ENCODE assay signal across 20 cellular contexts in the genomic region with DNA sequence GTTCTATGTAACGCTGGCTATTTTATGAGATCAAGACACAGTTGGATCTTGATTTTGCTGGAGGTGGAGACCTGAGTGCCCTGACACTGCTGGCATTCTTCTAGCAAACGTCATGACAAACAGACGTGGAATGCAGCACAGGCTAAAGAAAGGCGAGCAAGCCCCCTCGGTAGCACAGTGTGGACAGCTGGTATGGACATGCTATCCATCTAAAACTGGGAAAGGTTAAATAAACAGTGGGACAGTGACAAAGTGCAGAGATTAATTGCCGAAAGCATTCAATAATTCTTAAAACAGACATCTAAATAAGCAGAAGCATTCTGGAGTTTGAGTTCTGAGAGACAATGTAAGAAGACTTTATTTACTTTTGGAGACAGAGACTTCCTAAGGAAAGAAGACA.
DNase-seq lines count a peak whose midpoint lies in the region; TF ChIP-seq lines count a peak whose summit lies in the region.
"Had no signal": no experiment of that assay in that cellular context is flagged by ENCODE, and none has a peak within 500 bp of the region (broad histone marks: within the 10 kb centered on the region; RNA-seq: fewer than 3 reads in every experiment).

No MANE protein-coding gene starts in this region.

- H3K4me1 ChIP-seq in osteoblast (ENCODE audit: insufficient read depth, low read length), result peaks cover 23% of the 10 kb centered on the region
- H3K4me1 ChIP-seq in CD8-positive, alpha-beta memory T cell (ENCODE audit: insufficient read depth, low read length), result no peaks in the 10 kb centered on the region
- H3K4me1 ChIP-seq: colonic mucosa, parathyroid adenoma, upper lobe of right lung had no signal

- peaks cover 0 to 2% of the 10 kb centered on the region in 2 donors for H3K27me3 Mint-ChIP-seq in CD8-positive, alpha-beta memory T cell
- H3K27me3 Mint-ChIP-seq: activated T-cell treated with anti-CD3 and anti-CD28 coated beads, Interleukin-2, amount 50 U/mL, for 24 hours; B cell had no signal

- H3K9me3 Mint-ChIP-seq in CD8-positive, alpha-beta memory T cell, result no peaks in the 10 kb centered on the region
- H3K9me3 Mint-ChIP-seq: activated T-cell treated with anti-CD3 and anti-CD28 coated beads, Interleukin-2, amount 50 U/mL, for 24 hours had no signal

- DNase-seq in AG10803 (ENCODE audit: low read depth) (peak; percentile 42), MG63 (peak; percentile 64), fibroblast of villous mesenchyme (ENCODE audit: low read depth) (peak; percentile 42), osteoblast (ENCODE audit: insufficient read length, low spot score, missing footprints) (no peak), amygdala (lab: John Stamatoyannopoulos, UW) (no peak), medulla oblongata (ENCODE audit: extremely low spot score) (no peak)
- DNase-seq in stimulated activated naive CD4-positive, alpha-beta T cell (lab: John Stamatoyannopoulos, UW), result no peak
- no peak for DNase-seq in CD8-positive, alpha-beta memory T cell
- DNase-seq: activated T-cell treated with anti-CD3 and anti-CD28 coated beads, Interleukin-2, amount 50 U/mL, for 24 hours; colonic mucosa; DMS 273 treated with DMSO at 0.1 percent for 48 hours; head of caudate nucleus; kidney; NCI-H1436 treated with DMSO at 0.1 percent for 48 hours; NCI-H446 treated with DMSO at 0.1 percent for 48 hours; stimulated activated naive CD4-positive, alpha-beta T cell treated with Interleukin-2 at 50 U/mL for 16 hours; upper lobe of right lung had no signal

- H3K4me3 ChIP-seq in AG10803 (ENCODE audit: low read length) (no peak overlapping the region), MG63 (no peak overlapping the region), fibroblast of villous mesenchyme (ENCODE audit: low read depth, low read length) (no peak overlapping the region), osteoblast (ENCODE audit: insufficient read depth, low read length) (no peak overlapping the region)
- no peak overlapping the region for H3K4me3 ChIP-seq in CD8-positive, alpha-beta memory T cell (ENCODE audit: low read length)
- H3K4me3 ChIP-seq: colonic mucosa, SK-N-MC, upper lobe of right lung had no signal

- H3K4me1 Mint-ChIP-seq in CD8-positive, alpha-beta memory T cell, result no peaks in the 10 kb centered on the region
- H3K4me1 Mint-ChIP-seq: B cell had no signal

- H3K27ac Mint-ChIP-seq in CD8-positive, alpha-beta memory T cell, result no peak overlapping the region
- H3K27ac Mint-ChIP-seq: activated T-cell treated with anti-CD3 and anti-CD28 coated beads, Interleukin-2, amount 50 U/mL, for 24 hours; B cell had no signal

- TF ChIP-seq CTCF in AG10803 (conservative IDR thresholded peaks at IDR 0.05; ENCODE audit: low read length) (no peak), fibroblast of villous mesenchyme (IDR thresholded peaks at IDR 0.05; ENCODE audit: insufficient read depth, low read depth, low read length) (no peak), osteoblast (IDR thresholded peaks at IDR 0.05; ENCODE audit: extremely low read depth, low read depth, low read length) (no peak)

- H3K36me3 Mint-ChIP-seq in CD8-positive, alpha-beta memory T cell, result no peaks in the 10 kb centered on the region

- peak overlapping the region; percentile 28 for H3K4me2 ChIP-seq in osteoblast (ENCODE audit: insufficient read depth, low read length)

- no peak overlapping the region for H3K27ac ChIP-seq in osteoblast (ENCODE audit: low read depth, low read length)
- no peak overlapping the region for H3K27ac ChIP-seq in CD8-positive, alpha-beta memory T cell (ENCODE audit: low read depth, low read length)
- H3K27ac ChIP-seq: colonic mucosa, parathyroid adenoma, SK-N-MC, upper lobe of right lung had no signal

- H3K4me3 Mint-ChIP-seq in CD8-positive, alpha-beta memory T cell, result no peak overlapping the region
- H3K4me3 Mint-ChIP-seq: activated T-cell treated with anti-CD3 and anti-CD28 coated beads, Interleukin-2, amount 50 U/mL, for 24 hours; B cell had no signal

- CTCF ChIA-PET in CD8-positive, alpha-beta memory T cell (lab: Charles Lee), result no interaction called here

- no peaks in the 10 kb centered on the region for H4K20me1 ChIP-seq in osteoblast (ENCODE audit: insufficient read depth, low read length)

- POLR2A ChIA-PET in CD8-positive, alpha-beta memory T cell (lab: Charles Lee), result no interaction called here

- H2AFZ ChIP-seq in osteoblast (ENCODE audit: low read length), result no peak overlapping the region
- H2AFZ ChIP-seq: parathyroid adenoma had no signal

- H3K27me3 ChIP-seq in MG63 (no peaks in the 10 kb centered on the region), osteoblast (ENCODE audit: insufficient read depth, low read length) (no peaks in the 10 kb centered on the region)
- no peaks in the 10 kb centered on the region for H3K27me3 ChIP-seq in CD8-positive, alpha-beta memory T cell (ENCODE audit: insufficient read depth, low read length, poor library complexity, severe bottlenecking)
- H3K27me3 ChIP-seq: colonic mucosa, upper lobe of right lung had no signal

- H3K36me3 ChIP-seq in MG63, result peaks cover 7% of the 10 kb centered on the region
- no peaks in the 10 kb centered on the region for H3K36me3 ChIP-seq in osteoblast (ENCODE audit: insufficient read depth, low read length)
- H3K36me3 ChIP-seq in CD8-positive, alpha-beta memory T cell (ENCODE audit: insufficient read depth, low read length), result no peaks in the 10 kb centered on the region
- H3K36me3 ChIP-seq: colonic mucosa, upper lobe of right lung had no signal

- H3K9me3 ChIP-seq in MG63, result no peaks in the 10 kb centered on the region; the same call in 1 of the 2 replicates
- H3K9me3 ChIP-seq in osteoblast (ENCODE audit: low read depth, low read length), result no peaks in the 10 kb centered on the region
- H3K9me3 ChIP-seq in CD8-positive, alpha-beta memory T cell (ENCODE audit: low read length), result no peaks in the 10 kb centered on the region
- H3K9me3 ChIP-seq: colonic mucosa, upper lobe of right lung had no signal

- H3K79me2 ChIP-seq in osteoblast (ENCODE audit: insufficient read depth, low read length), result no peaks in the 10 kb centered on the region

Comparison
In these comparisons a context has a peak if more than half of its experiments do, and no peak if none do; other contexts are left out.
1. DNase-seq: peak in AG10803 (single experiment), MG63 (single experiment) and fibroblast of villous mesenchyme (single experiment); none in osteoblast (single experiment), stimulated activated naive CD4-positive, alpha-beta T cell (0 of 6), amygdala (0 of 56), medulla oblongata (single experiment) and CD8-positive, alpha-beta memory T cell (0 of 5).